Comparison of ENCODE assay signal across 1 cellular context in the genomic region with DNA sequence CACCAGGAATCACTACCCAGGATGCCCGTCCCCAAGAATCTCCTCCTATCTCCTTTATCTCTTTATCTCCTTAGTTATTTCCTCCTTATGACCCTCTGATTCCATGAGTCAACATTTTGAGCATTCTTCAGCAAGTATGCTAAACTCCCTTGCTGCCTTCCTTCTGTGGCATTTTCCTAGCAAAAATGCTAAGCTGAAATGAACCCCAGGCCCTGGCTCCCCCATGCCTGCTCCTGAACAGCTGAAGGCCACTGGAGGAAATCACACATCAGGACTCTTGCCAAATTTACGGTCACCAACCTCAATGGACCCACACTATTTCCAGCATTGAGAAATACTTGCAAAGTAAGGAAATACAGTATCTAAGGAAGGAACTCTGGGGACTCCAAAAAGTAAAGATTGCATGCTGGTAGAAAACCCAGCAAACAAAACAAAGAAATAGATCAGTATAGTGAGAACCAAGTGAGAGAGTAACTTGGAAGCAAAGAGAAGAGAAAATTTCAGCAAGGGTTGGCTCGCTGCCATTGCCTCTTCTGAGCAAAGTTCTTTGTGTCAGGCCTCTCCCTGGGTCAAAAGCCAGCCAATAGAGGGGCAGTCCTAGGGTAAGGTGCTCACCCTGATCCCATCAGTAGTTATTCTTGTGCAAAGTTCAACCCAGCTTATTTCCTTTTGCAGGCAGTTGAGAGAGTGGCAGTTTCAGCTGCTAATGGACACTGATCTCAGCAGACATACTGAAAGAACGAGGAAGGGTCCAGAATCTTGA.
TF ChIP-seq lines count a peak whose summit lies in the region.

No MANE protein-coding gene starts in this region.

TF ChIP-seq in GM23338, 12 proteins besides CTCF, POLR2A, EP300 and RAD21 (continued from another document):
- TF ChIP-seq, protein P1, sequence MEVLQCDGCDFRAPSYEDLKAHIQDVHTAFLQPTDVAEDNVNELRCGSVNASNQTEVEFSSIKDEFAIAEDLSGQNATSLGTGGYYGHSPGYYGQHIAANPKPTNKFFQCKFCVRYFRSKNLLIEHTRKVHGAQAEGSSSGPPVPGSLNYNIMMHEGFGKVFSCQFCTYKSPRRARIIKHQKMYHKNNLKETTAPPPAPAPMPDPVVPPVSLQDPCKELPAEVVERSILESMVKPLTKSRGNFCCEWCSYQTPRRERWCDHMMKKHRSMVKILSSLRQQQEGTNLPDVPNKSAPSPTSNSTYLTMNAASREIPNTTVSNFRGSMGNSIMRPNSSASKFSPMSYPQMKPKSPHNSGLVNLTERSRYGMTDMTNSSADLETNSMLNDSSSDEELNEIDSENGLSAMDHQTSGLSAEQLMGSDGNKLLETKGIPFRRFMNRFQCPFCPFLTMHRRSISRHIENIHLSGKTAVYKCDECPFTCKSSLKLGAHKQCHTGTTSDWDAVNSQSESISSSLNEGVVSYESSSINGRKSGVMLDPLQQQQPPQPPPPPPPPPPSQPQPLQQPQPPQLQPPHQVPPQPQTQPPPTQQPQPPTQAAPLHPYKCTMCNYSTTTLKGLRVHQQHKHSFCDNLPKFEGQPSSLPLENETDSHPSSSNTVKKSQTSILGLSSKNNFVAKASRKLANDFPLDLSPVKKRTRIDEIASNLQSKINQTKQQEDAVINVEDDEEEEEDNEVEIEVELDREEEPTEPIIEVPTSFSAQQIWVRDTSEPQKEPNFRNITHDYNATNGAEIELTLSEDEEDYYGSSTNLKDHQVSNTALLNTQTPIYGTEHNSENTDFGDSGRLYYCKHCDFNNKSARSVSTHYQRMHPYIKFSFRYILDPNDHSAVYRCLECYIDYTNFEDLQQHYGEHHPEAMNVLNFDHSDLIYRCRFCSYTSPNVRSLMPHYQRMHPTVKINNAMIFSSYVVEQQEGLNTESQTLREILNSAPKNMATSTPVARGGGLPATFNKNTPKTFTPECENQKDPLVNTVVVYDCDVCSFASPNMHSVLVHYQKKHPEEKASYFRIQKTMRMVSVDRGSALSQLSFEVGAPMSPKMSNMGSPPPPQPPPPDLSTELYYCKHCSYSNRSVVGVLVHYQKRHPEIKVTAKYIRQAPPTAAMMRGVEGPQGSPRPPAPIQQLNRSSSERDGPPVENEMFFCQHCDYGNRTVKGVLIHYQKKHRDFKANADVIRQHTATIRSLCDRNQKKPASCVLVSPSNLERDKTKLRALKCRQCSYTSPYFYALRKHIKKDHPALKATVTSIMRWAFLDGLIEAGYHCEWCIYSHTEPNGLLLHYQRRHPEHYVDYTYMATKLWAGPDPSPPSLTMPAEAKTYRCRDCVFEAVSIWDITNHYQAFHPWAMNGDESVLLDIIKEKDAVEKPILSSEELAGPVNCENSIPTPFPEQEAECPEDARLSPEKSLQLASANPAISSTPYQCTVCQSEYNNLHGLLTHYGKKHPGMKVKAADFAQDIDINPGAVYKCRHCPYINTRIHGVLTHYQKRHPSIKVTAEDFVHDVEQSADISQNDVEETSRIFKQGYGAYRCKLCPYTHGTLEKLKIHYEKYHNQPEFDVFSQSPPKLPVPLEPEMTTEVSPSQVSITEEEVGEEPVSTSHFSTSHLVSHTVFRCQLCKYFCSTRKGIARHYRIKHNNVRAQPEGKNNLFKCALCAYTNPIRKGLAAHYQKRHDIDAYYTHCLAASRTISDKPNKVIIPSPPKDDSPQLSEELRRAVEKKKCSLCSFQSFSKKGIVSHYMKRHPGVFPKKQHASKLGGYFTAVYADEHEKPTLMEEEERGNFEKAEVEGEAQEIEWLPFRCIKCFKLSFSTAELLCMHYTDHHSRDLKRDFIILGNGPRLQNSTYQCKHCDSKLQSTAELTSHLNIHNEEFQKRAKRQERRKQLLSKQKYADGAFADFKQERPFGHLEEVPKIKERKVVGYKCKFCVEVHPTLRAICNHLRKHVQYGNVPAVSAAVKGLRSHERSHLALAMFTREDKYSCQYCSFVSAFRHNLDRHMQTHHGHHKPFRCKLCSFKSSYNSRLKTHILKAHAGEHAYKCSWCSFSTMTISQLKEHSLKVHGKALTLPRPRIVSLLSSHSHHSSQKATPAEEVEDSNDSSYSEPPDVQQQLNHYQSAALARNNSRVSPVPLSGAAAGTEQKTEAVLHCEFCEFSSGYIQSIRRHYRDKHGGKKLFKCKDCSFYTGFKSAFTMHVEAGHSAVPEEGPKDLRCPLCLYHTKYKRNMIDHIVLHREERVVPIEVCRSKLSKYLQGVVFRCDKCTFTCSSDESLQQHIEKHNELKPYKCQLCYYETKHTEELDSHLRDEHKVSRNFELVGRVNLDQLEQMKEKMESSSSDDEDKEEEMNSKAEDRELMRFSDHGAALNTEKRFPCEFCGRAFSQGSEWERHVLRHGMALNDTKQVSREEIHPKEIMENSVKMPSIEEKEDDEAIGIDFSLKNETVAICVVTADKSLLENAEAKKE (CRISPR knock-in tag; IDR thresholded peaks at IDR 0.05): no peak
- TF ChIP-seq ETS1 (IDR thresholded peaks at IDR 0.05): no peak
- TF ChIP-seq NANOG (IDR thresholded peaks at IDR 0.05; ENCODE audit: borderline replicate concordance): no peak
- no peak for TF ChIP-seq POLR2AphosphoS5 (IDR thresholded peaks at IDR 0.05; ENCODE audit: low read depth)
- TF ChIP-seq EZH2 (IDR thresholded peaks at IDR 0.05; ENCODE audit: low read depth, unreplicated experiment): no peak
- no peak for TF ChIP-seq JUNB (IDR thresholded peaks at IDR 0.05; ENCODE audit: unreplicated experiment)
- no peak for TF ChIP-seq STAT1 (IDR thresholded peaks at IDR 0.05; ENCODE audit: unreplicated experiment)
- TF ChIP-seq EZH2phosphoT487 (IDR thresholded peaks at IDR 0.05; ENCODE audit: unreplicated experiment): no peak
- TF ChIP-seq ZNF114 (CRISPR knock-in tag; IDR thresholded peaks at IDR 0.05): no peak
- no peak for TF ChIP-seq ZNF331 (CRISPR knock-in tag; IDR thresholded peaks at IDR 0.05; ENCODE audit: low read depth)
